13 cellular contexts compared by ENCODE assay signal in the genomic region with DNA sequence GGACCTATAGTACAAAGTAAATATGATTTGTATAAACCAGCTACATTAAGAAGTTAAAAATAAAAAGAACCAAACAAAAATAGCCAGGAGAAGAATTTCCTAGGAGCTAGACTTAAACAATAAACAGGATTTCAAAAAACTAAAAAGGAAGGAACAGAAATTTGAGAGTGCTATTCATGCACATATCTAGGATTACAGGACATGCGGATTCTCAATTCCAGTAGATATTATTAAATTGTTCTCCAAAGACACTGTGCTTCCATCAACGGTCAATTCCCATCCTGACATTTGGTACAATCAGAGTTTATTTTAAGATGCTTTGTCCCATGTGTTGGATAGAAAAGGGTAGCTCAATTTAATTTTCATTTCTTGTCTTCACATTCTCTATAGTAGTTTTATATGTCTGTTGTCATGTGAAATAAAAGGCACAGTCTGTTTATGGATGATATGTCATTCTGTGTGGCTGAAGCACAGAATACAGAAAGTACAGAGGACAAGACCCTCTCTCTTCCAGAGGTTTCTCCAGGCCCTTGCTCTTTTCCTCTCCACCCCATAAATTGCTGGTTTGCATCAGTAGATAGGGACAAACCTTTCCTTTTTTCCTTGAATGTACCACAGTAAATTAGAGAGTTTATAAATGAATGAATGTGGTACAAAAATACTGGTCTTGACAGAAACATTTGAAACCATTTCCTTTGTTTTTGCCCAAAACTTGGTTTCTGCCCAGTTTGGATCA. TPM values are rescaled to one million over a fixed set of nuclear protein-coding genes. Genes with fewer than 3 reads are reported as not detected.
DNase-seq lines count a peak whose midpoint lies in the region; ATAC-seq and TF ChIP-seq lines count a peak whose summit lies in the region.
"Had no signal": no experiment of that assay in that cellular context is flagged by ENCODE, and none has a peak within 500 bp of the region (broad histone marks: within the 10 kb centered on the region; RNA-seq: fewer than 3 reads in every experiment).

No MANE protein-coding gene starts in this region.

- H3K9ac ChIP-seq in fibroblast of lung (ENCODE audit: insufficient read depth, low read length) (no peak overlapping the region), parathyroid adenoma (no peak overlapping the region)
- H3K9ac ChIP-seq: SK-N-SH had no signal

- H3K79me2 ChIP-seq in fibroblast of lung (ENCODE audit: control insufficient read depth, insufficient read depth, low read length), result peaks cover 46% of the 10 kb centered on the region
- H3K79me2 ChIP-seq in parathyroid adenoma, result peaks cover 16% of the 10 kb centered on the region

- H3K9me3 ChIP-seq in right atrium auricular region, result no peaks in the 10 kb centered on the region
- no peaks in the 10 kb centered on the region for H3K9me3 ChIP-seq in fibroblast of lung (ENCODE audit: control insufficient read depth, insufficient read depth, low read depth, low read length)
- H3K9me3 ChIP-seq in parathyroid adenoma (ENCODE audit: control insufficient read depth, low read length), result no peaks in the 10 kb centered on the region
- H3K9me3 ChIP-seq in aorta (ENCODE audit: control insufficient read depth, low read length), result no peaks in the 10 kb centered on the region
- H3K9me3 ChIP-seq: SK-N-SH had no signal

- no peak for ATAC-seq in Right ventricle myocardium superior (ENCODE audit: poor library complexity)
- no peak for ATAC-seq in aorta (ENCODE audit: low FRiP score)
- ATAC-seq in HG03439 (IDR thresholded peaks at IDR 0.05; ENCODE audit: unreplicated experiment), result no peak

- H3K4me2 ChIP-seq in fibroblast of lung (ENCODE audit: extremely low read depth, insufficient read depth, low read length) (peak overlapping the region; percentile 48), parathyroid adenoma (ENCODE audit: low read length) (no peak overlapping the region)
- H3K4me2 ChIP-seq: SK-N-SH had no signal

- no peak for DNase-seq in right atrium auricular region (ENCODE audit: low spot score)
- DNase-seq in Right ventricle myocardium superior, result no peak
- DNase-seq in fibroblast of lung (ENCODE audit: low read depth in 2 of 2), result no peak
- DNase-seq in aorta, result no peak
- no peak for DNase-seq in GM03348 (ENCODE audit: low spot score)
- DNase-seq in nucleus accumbens (lab: John Stamatoyannopoulos, UW), result no peak
- DNase-seq: activated CD4-positive, alpha-beta T cell treated with anti-CD3 and anti-CD28 coated beads for 1 hour; DND-41; NCI-H1105 treated with DMSO at 0.1 percent for 48 hours; NCI-H748 treated with DMSO at 0.1 percent for 48 hours; SK-N-SH had no signal

- H3K4me3 ChIP-seq in right atrium auricular region (peak overlapping the region in 1 of 2 donors; percentile 7), fibroblast of lung (replicated peaks in 1 of 4; ENCODE audit: control extremely low read depth in 1 of 4, insufficient read depth in 1 of 4, low read depth in 3 of 4, low read length in 4 of 4) (peak overlapping the region in 2 of 4 experiments; percentile 88 to 97), parathyroid adenoma (ENCODE audit: low read depth, low read length) (no peak overlapping the region), aorta (ENCODE audit: low read length in 2 of 2) (peak overlapping the region; percentile 74 to 77)

- H2AFZ ChIP-seq in fibroblast of lung (ENCODE audit: low read length) (no peak overlapping the region), parathyroid adenoma (peak overlapping the region; percentile 12)

- intact Hi-C loops in Right ventricle myocardium superior (cut with DNase I) (no loop called here), aorta (cut with DNase I) (loop anchor here in 1 of 2 donors (10.0 kb wide), 1 partner anchor 83 kb away; no protein-coding TSS in a partner anchor)

- 38 to 50% methylated on average over 2 of the region's 2 CpGs for WGBS in aorta, 2 donors

- peak overlapping the region; percentile 91 to 96 for H3K27ac ChIP-seq in right atrium auricular region
- no peak overlapping the region for H3K27ac ChIP-seq in fibroblast of lung (ENCODE audit: insufficient read depth, low read length)
- peak overlapping the region; percentile 92 for H3K27ac ChIP-seq in parathyroid adenoma
- H3K27ac ChIP-seq in aorta (ENCODE audit: low read depth in 1 of 2, low read length in 2 of 2), result peak overlapping the region; percentile 71 to 89

- H3K36me3 ChIP-seq in right atrium auricular region (no peaks in the 10 kb centered on the region), fibroblast of lung (ENCODE audit: control insufficient read depth, insufficient read depth, low read length) (no peaks in the 10 kb centered on the region), parathyroid adenoma (ENCODE audit: control insufficient read depth, insufficient read depth, low read length) (no peaks in the 10 kb centered on the region), aorta (ENCODE audit: control insufficient read depth in 1 of 2, insufficient read depth in 2 of 2, low read length in 1 of 2) (no peaks in the 10 kb centered on the region)

- H3K4me1 ChIP-seq in right atrium auricular region, result peaks cover 0 to 63% of the 10 kb centered on the region in 2 donors
- peaks cover 13% of the 10 kb centered on the region for H3K4me1 ChIP-seq in fibroblast of lung (ENCODE audit: control insufficient read depth, extremely low read depth, insufficient read depth, low read length)
- H3K4me1 ChIP-seq in parathyroid adenoma, result peaks cover 18% of the 10 kb centered on the region
- peaks cover 0 to 2% of the 10 kb centered on the region in 2 donors for H3K4me1 ChIP-seq in aorta (ENCODE audit: control insufficient read depth in 1 of 2, insufficient read depth in 2 of 2, low read length in 2 of 2)

- TF ChIP-seq CTCF in right atrium auricular region (IDR thresholded peaks at IDR 0.05) (no peak), fibroblast of lung (conservative IDR thresholded peaks at IDR 0.05 in 1 of 2, IDR thresholded peaks at IDR 0.05 in 1 of 2; ENCODE audit: low read depth in 1 of 2, low read length in 2 of 2) (no peak), parathyroid adenoma (IDR thresholded peaks at IDR 0.05) (no peak)

- H4K20me1 ChIP-seq in fibroblast of lung (ENCODE audit: control insufficient read depth, extremely low read depth, insufficient read depth, low read length), result no peaks in the 10 kb centered on the region

- H3K27me3 ChIP-seq in right atrium auricular region, result no peaks in the 10 kb centered on the region
- no peaks in the 10 kb centered on the region for H3K27me3 ChIP-seq in fibroblast of lung (ENCODE audit: control insufficient read depth, insufficient read depth, low read length)
- H3K27me3 ChIP-seq in parathyroid adenoma (ENCODE audit: control insufficient read depth, insufficient read depth, low read length), result no peaks in the 10 kb centered on the region
- no peaks in the 10 kb centered on the region for H3K27me3 ChIP-seq in aorta (ENCODE audit: control insufficient read depth in 1 of 2, insufficient read depth in 2 of 2, low read length in 1 of 2)

RNA-seq across cellular contexts. Expression of gene PLOD2, which starts 3.5 kb away (rescaled TPM):
- total RNA-seq in right atrium auricular region (10 to 100 TPM; 18.2 to 30.5 TPM), Right ventricle myocardium superior (16.9 TPM), fibroblast of lung (85.8 and 114 TPM in 2 replicates), aorta (100 to 1,000 TPM; 109 to 147 TPM)
- polyA plus RNA-seq in fibroblast of lung (38.1 and 91.8 TPM in 2 replicates), aorta (10 to 100 TPM; 15.4 to 30.8 TPM)
- 41.3 and 81.0 TPM in 2 replicates for polyA plus RNA-seq in fibroblast of lung (2012)
- polyA minus RNA-seq in fibroblast of lung (ENCODE audit: low replicate concordance), result 2.0 and 9.5 TPM in 2 replicates
